1 cellular context compared by ENCODE assay signal in genomic region chr6:96611342-96611964, GRCh38.
A peak's percentile ranks its signal among the peaks of the same experiment; 100 is the strongest.
TF ChIP-seq lines count a peak whose summit lies in the region.

No MANE protein-coding gene starts in this region.

TF ChIP-seq in GM12878, 131 proteins besides CTCF, POLR2A, EP300 and RAD21 (continued from another document and continues in another):
- TF ChIP-seq ZBTB4 (CRISPR knock-in tag; IDR thresholded peaks at IDR 0.05) (no peak), NR2F1 (conservative IDR thresholded peaks at IDR 0.05) (no peak), MXI1 (IDR thresholded peaks at IDR 0.05; ENCODE audit: low read depth, low read length) (no peak), HSF1 (IDR thresholded peaks at IDR 0.05; ENCODE audit: low read depth, low read length) (no peak), FOS (IDR thresholded peaks at IDR 0.05; ENCODE audit: borderline replicate concordance, extremely low read depth, insufficient read length) (no peak), ZNF384 (IDR thresholded peaks at IDR 0.05; ENCODE audit: borderline replicate concordance, low read depth, low read length) (no peak), RCOR1 (conservative IDR thresholded peaks at IDR 0.05; ENCODE audit: low read depth, low read length) (no peak), IRF3 (IDR thresholded peaks at IDR 0.05) (no peak), ELK1 (IDR thresholded peaks at IDR 0.05; ENCODE audit: low read depth, low read length) (no peak), CUX1 (IDR thresholded peaks at IDR 0.05; ENCODE audit: insufficient replicate concordance, low read depth, low read length) (peak; percentile 53), ZNF217 (IDR thresholded peaks at IDR 0.05) (peak; percentile 69; the same call in 1 of the 2 replicates), KDM1A (IDR thresholded peaks at IDR 0.05; ENCODE audit: borderline replicate concordance) (no peak), IRF5 (IDR thresholded peaks at IDR 0.05; ENCODE audit: borderline replicate concordance) (no peak), ETV6 (conservative IDR thresholded peaks at IDR 0.05 in 1 of 2, IDR thresholded peaks at IDR 0.05 in 1 of 2; ENCODE audit: borderline replicate concordance in 1 of 2, low read depth in 1 of 2) (no peak), MTA2 (IDR thresholded peaks at IDR 0.05; ENCODE audit: low read depth) (peak; percentile 96), SREBF1 (IDR thresholded peaks at IDR 0.05; ENCODE audit: low read length) (0 out of 2 replicates have a peak, but pooled peaks have one; percentile 42), ZBED1 (IDR thresholded peaks at IDR 0.05; ENCODE audit: borderline replicate concordance) (no peak), ZNF274 (IDR thresholded peaks at IDR 0.05; ENCODE audit: insufficient read depth, insufficient read length) (no peak), TAF1 (IDR thresholded peaks at IDR 0.05; ENCODE audit: borderline replicate concordance, low read depth, low read length) (no peak), PAX5 (IDR thresholded peaks at IDR 0.05; ENCODE audit: borderline replicate concordance, low read depth, low read length) (no peak), RB1 (IDR thresholded peaks at IDR 0.05; ENCODE audit: borderline replicate concordance) (no peak), JUNB (IDR thresholded peaks at IDR 0.05) (no peak), POLR2AphosphoS2 (IDR thresholded peaks at IDR 0.05; ENCODE audit: low read depth, low read length) (no peak), CHD2 (IDR thresholded peaks at IDR 0.05; ENCODE audit: borderline replicate concordance, low read depth, low read length) (no peak; the same call in 1 of the 2 replicates), BCL11A (IDR thresholded peaks at IDR 0.05; ENCODE audit: low read depth, low read length) (peak; percentile 55; the same call in 1 of the 2 replicates), SIN3A (IDR thresholded peaks at IDR 0.05; ENCODE audit: low read depth, low read length) (no peak), CREB1 (IDR thresholded peaks at IDR 0.05; ENCODE audit: low read depth) (no peak), LARP7 (IDR thresholded peaks at IDR 0.05) (no peak), RELA (IDR thresholded peaks at IDR 0.05; ENCODE audit: borderline replicate concordance, partially characterized antibody) (no peak), BCLAF1 (IDR thresholded peaks at IDR 0.05) (no peak), ZBTB11 (CRISPR knock-in tag; IDR thresholded peaks at IDR 0.05) (no peak), GABPA (IDR thresholded peaks at IDR 0.05; ENCODE audit: low read depth) (no peak), ZNF24 (IDR thresholded peaks at IDR 0.05) (no peak), FOXK2 (IDR thresholded peaks at IDR 0.05) (no peak), TCF3 (IDR thresholded peaks at IDR 0.05; ENCODE audit: borderline replicate concordance, insufficient read depth, low read depth, low read length) (no peak), RFX5 (IDR thresholded peaks at IDR 0.05; ENCODE audit: low read depth, low read length) (no peak), BRCA1 (IDR thresholded peaks at IDR 0.05; ENCODE audit: low read depth, low read length) (no peak), BMI1 (IDR thresholded peaks at IDR 0.05; ENCODE audit: borderline replicate concordance) (peak; percentile 70), SUPT20H (IDR thresholded peaks at IDR 0.05; ENCODE audit: borderline replicate concordance, control insufficient read depth, low read depth, low read length) (no peak), ESRRA (IDR thresholded peaks at IDR 0.05; ENCODE audit: low read length) (no peak), E2F4 (IDR thresholded peaks at IDR 0.05; ENCODE audit: low read depth, low read length) (no peak)
